In the genomic region with DNA sequence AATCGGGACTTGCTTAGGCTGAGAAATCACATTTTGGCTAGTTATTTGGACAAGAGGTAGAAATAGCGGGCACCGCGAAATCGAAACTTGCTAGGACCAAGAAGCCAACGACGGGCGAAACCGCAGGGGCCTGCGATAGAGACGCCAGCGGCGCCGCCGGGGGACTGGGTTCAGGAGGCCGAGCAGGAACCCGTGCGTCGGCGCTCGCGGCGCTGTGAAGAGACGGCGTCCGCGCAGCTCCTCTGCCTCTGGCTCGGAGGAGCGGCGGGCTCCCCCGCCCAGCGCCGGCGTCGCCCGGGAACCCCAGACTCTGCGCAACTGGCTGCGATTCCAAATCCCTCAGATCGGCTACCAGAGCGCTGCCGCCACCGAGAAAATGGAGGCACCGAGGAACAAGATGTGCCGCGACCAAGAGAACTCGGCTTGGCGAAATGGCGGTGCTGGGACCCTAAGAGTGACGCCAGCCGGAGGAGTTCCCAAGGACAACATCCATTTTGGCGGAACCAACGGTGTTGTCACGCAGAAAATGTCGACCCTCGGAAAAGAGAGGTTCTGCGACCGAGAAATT, we compare ENCODE assay signal across 1 cellular context.
TF ChIP-seq lines count a peak whose summit lies in the region.

No MANE protein-coding gene starts in this region.

TF ChIP-seq in K562, 482 proteins besides CTCF, POLR2A, EP300 and RAD21 (continued from another document and continues in another):
- TF ChIP-seq ZNF175 (CRISPR knock-in tag; IDR thresholded peaks at IDR 0.05; ENCODE audit: low read depth) (no peak), TCF7 (IDR thresholded peaks at IDR 0.05; ENCODE audit: borderline replicate concordance) (no peak), MBD2 (IDR thresholded peaks at IDR 0.05; ENCODE audit: borderline replicate concordance, low read depth) (no peak), NBN (IDR thresholded peaks at IDR 0.05; ENCODE audit: low read depth) (0 out of 2 replicates have a peak, but pooled peaks have one; percentile 29), ZNF551 (CRISPR knock-in tag; IDR thresholded peaks at IDR 0.05) (no peak), PHTF2 (CRISPR knock-in tag; IDR thresholded peaks at IDR 0.05) (no peak), MTF1 (CRISPR knock-in tag; IDR thresholded peaks at IDR 0.05; ENCODE audit: borderline replicate concordance) (no peak), ZC3H8 (IDR thresholded peaks at IDR 0.05) (no peak), POLR3A (IDR thresholded peaks at IDR 0.05; ENCODE audit: borderline replicate concordance, extremely low read depth, insufficient read depth, insufficient read length) (no peak), XRCC5 (IDR thresholded peaks at IDR 0.05; ENCODE audit: low read depth, low read length) (peak; percentile 40; the same call in 1 of the 2 replicates), ETV5 (CRISPR knock-in tag; IDR thresholded peaks at IDR 0.05; ENCODE audit: low read depth) (no peak), PHF21A (IDR thresholded peaks at IDR 0.05; ENCODE audit: borderline replicate concordance, low read depth) (0 out of 2 replicates have a peak, but pooled peaks have one; percentile 3), TOE1 (IDR thresholded peaks at IDR 0.05; ENCODE audit: borderline replicate concordance) (no peak), TOE1 (CRISPR knock-in tag; IDR thresholded peaks at IDR 0.05; ENCODE audit: borderline replicate concordance, low read depth) (0 out of 2 replicates have a peak, but pooled peaks have one; percentile 64), ZBTB1 (CRISPR knock-in tag; IDR thresholded peaks at IDR 0.05; ENCODE audit: borderline replicate concordance, low read depth) (no peak), NELFE (IDR thresholded peaks at IDR 0.05; ENCODE audit: insufficient read depth, insufficient read length) (no peak), KAT8 (IDR thresholded peaks at IDR 0.05; ENCODE audit: low read depth) (peak; percentile 88), SAFB (IDR thresholded peaks at IDR 0.05; ENCODE audit: borderline replicate concordance, low read depth, low read length) (no peak), ZBTB8A (IDR thresholded peaks at IDR 0.05; ENCODE audit: partially characterized antibody) (no peak), STAT5B (CRISPR knock-in tag; IDR thresholded peaks at IDR 0.05) (no peak), SRF (CRISPR knock-in tag; IDR thresholded peaks at IDR 0.05) (no peak), RAD51 (IDR thresholded peaks at IDR 0.05; ENCODE audit: borderline replicate concordance, low read depth) (no peak), DNMT1 (IDR thresholded peaks at IDR 0.05) (no peak), ZNF561 (CRISPR knock-in tag; conservative IDR thresholded peaks at IDR 0.05) (no peak), ZNF217 (CRISPR knock-in tag; IDR thresholded peaks at IDR 0.05) (no peak), BCOR (IDR thresholded peaks at IDR 0.05) (no peak), KLF6 (CRISPR knock-in tag; IDR thresholded peaks at IDR 0.05; ENCODE audit: borderline replicate concordance) (no peak), THRAP3 (IDR thresholded peaks at IDR 0.05; ENCODE audit: borderline replicate concordance) (no peak), ZNF274 (IDR thresholded peaks at IDR 0.05; ENCODE audit: borderline replicate concordance, low read depth, low read length) (no peak), ZZZ3 (IDR thresholded peaks at IDR 0.05) (no peak), NR2C2 (CRISPR knock-in tag; IDR thresholded peaks at IDR 0.05) (0 out of 2 replicates have a peak, but pooled peaks have one; percentile 46), NR2C2 (tag; IDR thresholded peaks at IDR 0.05) (no peak), ZNF133 (CRISPR knock-in tag; IDR thresholded peaks at IDR 0.05) (no peak), CBX5 (IDR thresholded peaks at IDR 0.05; ENCODE audit: borderline replicate concordance, low read depth) (no peak), GABPB1 (CRISPR knock-in tag; IDR thresholded peaks at IDR 0.05) (no peak), CHD4 (IDR thresholded peaks at IDR 0.05; ENCODE audit: insufficient read depth, insufficient replicate concordance, low read depth, low read length, poor library complexity, severe bottlenecking) (no peak), ZNF76 (CRISPR knock-in tag; IDR thresholded peaks at IDR 0.05; ENCODE audit: borderline replicate concordance) (no peak), NCOA6 (IDR thresholded peaks at IDR 0.05) (no peak), ZNF3 (CRISPR knock-in tag; IDR thresholded peaks at IDR 0.05) (no peak), ZNF778 (CRISPR knock-in tag; IDR thresholded peaks at IDR 0.05) (no peak), EGR1 (conservative IDR thresholded peaks at IDR 0.05) (no peak), RBM22 (IDR thresholded peaks at IDR 0.05; ENCODE audit: low read depth, low read length, poor library complexity, severe bottlenecking) (peak; percentile 53), ZBED1 (IDR thresholded peaks at IDR 0.05) (no peak), BRF1 (IDR thresholded peaks at IDR 0.05; ENCODE audit: borderline replicate concordance, extremely low read depth, insufficient read length) (no peak)
- TF ChIP-seq, protein P1, sequence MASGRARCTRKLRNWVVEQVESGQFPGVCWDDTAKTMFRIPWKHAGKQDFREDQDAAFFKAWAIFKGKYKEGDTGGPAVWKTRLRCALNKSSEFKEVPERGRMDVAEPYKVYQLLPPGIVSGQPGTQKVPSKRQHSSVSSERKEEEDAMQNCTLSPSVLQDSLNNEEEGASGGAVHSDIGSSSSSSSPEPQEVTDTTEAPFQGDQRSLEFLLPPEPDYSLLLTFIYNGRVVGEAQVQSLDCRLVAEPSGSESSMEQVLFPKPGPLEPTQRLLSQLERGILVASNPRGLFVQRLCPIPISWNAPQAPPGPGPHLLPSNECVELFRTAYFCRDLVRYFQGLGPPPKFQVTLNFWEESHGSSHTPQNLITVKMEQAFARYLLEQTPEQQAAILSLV (tag; IDR thresholded peaks at IDR 0.05): no peak
- TF ChIP-seq, protein P2, sequence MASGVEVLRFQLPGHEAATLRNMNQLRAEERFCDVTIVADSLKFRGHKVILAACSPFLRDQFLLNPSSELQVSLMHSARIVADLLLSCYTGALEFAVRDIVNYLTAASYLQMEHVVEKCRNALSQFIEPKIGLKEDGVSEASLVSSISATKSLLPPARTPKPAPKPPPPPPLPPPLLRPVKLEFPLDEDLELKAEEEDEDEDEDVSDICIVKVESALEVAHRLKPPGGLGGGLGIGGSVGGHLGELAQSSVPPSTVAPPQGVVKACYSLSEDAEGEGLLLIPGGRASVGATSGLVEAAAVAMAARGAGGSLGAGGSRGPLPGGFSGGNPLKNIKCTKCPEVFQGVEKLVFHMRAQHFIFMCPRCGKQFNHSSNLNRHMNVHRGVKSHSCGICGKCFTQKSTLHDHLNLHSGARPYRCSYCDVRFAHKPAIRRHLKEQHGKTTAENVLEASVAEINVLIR (CRISPR knock-in tag; IDR thresholded peaks at IDR 0.05): no peak
- TF ChIP-seq, protein P3, sequence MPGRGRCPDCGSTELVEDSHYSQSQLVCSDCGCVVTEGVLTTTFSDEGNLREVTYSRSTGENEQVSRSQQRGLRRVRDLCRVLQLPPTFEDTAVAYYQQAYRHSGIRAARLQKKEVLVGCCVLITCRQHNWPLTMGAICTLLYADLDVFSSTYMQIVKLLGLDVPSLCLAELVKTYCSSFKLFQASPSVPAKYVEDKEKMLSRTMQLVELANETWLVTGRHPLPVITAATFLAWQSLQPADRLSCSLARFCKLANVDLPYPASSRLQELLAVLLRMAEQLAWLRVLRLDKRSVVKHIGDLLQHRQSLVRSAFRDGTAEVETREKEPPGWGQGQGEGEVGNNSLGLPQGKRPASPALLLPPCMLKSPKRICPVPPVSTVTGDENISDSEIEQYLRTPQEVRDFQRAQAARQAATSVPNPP (IDR thresholded peaks at IDR 0.05; ENCODE audit: borderline replicate concordance, insufficient read depth, insufficient read length): no peak
- TF ChIP-seq, protein P4, sequence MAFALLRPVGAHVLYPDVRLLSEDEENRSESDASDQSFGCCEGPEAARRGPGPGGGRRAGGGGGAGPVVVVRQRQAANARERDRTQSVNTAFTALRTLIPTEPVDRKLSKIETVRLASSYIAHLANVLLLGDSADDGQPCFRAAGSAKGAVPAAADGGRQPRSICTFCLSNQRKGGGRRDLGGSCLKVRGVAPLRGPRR (CRISPR knock-in tag; IDR thresholded peaks at IDR 0.05): no peak
- TF ChIP-seq, protein P5, sequence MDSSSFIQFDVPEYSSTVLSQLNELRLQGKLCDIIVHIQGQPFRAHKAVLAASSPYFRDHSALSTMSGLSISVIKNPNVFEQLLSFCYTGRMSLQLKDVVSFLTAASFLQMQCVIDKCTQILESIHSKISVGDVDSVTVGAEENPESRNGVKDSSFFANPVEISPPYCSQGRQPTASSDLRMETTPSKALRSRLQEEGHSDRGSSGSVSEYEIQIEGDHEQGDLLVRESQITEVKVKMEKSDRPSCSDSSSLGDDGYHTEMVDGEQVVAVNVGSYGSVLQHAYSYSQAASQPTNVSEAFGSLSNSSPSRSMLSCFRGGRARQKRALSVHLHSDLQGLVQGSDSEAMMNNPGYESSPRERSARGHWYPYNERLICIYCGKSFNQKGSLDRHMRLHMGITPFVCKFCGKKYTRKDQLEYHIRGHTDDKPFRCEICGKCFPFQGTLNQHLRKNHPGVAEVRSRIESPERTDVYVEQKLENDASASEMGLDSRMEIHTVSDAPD (CRISPR knock-in tag; IDR thresholded peaks at IDR 0.05): no peak
- TF ChIP-seq, protein P6, sequence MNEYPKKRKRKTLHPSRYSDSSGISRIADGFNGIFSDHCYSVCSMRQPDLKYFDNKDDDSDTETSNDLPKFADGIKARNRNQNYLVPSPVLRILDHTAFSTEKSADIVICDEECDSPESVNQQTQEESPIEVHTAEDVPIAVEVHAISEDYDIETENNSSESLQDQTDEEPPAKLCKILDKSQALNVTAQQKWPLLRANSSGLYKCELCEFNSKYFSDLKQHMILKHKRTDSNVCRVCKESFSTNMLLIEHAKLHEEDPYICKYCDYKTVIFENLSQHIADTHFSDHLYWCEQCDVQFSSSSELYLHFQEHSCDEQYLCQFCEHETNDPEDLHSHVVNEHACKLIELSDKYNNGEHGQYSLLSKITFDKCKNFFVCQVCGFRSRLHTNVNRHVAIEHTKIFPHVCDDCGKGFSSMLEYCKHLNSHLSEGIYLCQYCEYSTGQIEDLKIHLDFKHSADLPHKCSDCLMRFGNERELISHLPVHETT (CRISPR knock-in tag; conservative IDR thresholded peaks at IDR 0.05 in 1 of 2, IDR thresholded peaks at IDR 0.05 in 1 of 2): no peak; a peak in 2 of 4 replicates
- TF ChIP-seq, protein P7, sequence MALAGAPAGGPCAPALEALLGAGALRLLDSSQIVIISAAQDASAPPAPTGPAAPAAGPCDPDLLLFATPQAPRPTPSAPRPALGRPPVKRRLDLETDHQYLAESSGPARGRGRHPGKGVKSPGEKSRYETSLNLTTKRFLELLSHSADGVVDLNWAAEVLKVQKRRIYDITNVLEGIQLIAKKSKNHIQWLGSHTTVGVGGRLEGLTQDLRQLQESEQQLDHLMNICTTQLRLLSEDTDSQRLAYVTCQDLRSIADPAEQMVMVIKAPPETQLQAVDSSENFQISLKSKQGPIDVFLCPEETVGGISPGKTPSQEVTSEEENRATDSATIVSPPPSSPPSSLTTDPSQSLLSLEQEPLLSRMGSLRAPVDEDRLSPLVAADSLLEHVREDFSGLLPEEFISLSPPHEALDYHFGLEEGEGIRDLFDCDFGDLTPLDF (CRISPR knock-in tag; IDR thresholded peaks at IDR 0.05): no peak
- TF ChIP-seq, protein P8, sequence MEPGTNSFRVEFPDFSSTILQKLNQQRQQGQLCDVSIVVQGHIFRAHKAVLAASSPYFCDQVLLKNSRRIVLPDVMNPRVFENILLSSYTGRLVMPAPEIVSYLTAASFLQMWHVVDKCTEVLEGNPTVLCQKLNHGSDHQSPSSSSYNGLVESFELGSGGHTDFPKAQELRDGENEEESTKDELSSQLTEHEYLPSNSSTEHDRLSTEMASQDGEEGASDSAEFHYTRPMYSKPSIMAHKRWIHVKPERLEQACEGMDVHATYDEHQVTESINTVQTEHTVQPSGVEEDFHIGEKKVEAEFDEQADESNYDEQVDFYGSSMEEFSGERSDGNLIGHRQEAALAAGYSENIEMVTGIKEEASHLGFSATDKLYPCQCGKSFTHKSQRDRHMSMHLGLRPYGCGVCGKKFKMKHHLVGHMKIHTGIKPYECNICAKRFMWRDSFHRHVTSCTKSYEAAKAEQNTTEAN (CRISPR knock-in tag; IDR thresholded peaks at IDR 0.05): no peak
- TF ChIP-seq, protein P9, sequence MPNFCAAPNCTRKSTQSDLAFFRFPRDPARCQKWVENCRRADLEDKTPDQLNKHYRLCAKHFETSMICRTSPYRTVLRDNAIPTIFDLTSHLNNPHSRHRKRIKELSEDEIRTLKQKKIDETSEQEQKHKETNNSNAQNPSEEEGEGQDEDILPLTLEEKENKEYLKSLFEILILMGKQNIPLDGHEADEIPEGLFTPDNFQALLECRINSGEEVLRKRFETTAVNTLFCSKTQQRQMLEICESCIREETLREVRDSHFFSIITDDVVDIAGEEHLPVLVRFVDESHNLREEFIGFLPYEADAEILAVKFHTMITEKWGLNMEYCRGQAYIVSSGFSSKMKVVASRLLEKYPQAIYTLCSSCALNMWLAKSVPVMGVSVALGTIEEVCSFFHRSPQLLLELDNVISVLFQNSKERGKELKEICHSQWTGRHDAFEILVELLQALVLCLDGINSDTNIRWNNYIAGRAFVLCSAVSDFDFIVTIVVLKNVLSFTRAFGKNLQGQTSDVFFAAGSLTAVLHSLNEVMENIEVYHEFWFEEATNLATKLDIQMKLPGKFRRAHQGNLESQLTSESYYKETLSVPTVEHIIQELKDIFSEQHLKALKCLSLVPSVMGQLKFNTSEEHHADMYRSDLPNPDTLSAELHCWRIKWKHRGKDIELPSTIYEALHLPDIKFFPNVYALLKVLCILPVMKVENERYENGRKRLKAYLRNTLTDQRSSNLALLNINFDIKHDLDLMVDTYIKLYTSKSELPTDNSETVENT (CRISPR knock-in tag; IDR thresholded peaks at IDR 0.05): no peak
- TF ChIP-seq, protein P10, sequence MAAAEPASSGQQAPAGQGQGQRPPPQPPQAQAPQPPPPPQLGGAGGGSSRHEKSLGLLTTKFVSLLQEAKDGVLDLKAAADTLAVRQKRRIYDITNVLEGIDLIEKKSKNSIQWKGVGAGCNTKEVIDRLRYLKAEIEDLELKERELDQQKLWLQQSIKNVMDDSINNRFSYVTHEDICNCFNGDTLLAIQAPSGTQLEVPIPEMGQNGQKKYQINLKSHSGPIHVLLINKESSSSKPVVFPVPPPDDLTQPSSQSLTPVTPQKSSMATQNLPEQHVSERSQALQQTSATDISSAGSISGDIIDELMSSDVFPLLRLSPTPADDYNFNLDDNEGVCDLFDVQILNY (CRISPR knock-in tag; IDR thresholded peaks at IDR 0.05): peak; percentile 77; the same call in 1 of the 2 replicates
- TF ChIP-seq, protein P11, sequence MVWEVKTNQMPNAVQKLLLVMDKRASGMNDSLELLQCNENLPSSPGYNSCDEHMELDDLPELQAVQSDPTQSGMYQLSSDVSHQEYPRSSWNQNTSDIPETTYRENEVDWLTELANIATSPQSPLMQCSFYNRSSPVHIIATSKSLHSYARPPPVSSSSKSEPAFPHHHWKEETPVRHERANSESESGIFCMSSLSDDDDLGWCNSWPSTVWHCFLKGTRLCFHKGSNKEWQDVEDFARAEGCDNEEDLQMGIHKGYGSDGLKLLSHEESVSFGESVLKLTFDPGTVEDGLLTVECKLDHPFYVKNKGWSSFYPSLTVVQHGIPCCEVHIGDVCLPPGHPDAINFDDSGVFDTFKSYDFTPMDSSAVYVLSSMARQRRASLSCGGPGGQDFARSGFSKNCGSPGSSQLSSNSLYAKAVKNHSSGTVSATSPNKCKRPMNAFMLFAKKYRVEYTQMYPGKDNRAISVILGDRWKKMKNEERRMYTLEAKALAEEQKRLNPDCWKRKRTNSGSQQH (CRISPR knock-in tag; IDR thresholded peaks at IDR 0.05): no peak
- TF ChIP-seq, protein P12, sequence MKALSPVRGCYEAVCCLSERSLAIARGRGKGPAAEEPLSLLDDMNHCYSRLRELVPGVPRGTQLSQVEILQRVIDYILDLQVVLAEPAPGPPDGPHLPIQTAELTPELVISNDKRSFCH (CRISPR knock-in tag; IDR thresholded peaks at IDR 0.05): no peak
- TF ChIP-seq, protein P12 (tag; IDR thresholded peaks at IDR 0.05): no peak
